In genomic region chr7:130379019-130379418, GRCh38 we compare ENCODE assay signal across 22 cellular contexts. TPM values are rescaled to one million over a fixed set of nuclear protein-coding genes. Genes with fewer than 3 reads are reported as not detected.
DNase-seq lines count a peak whose midpoint lies in the region; ATAC-seq, FAIRE-seq and TF ChIP-seq lines count a peak whose summit lies in the region.
"Had no signal": no experiment of that assay in that cellular context is flagged by ENCODE, and none has a peak within 500 bp of the region (broad histone marks: within the 10 kb centered on the region; RNA-seq: fewer than 3 reads in every experiment).

No MANE protein-coding gene starts in this region.

- DNase-seq in bronchial epithelial cell (ENCODE audit: low read depth) (no peak), mesothelial cell of epicardium (ENCODE audit: low spot score in 2 of 2, unreplicated experiment in 2 of 2) (no peak), pancreas (peak in 2 of 6 donors; percentile 50), DMS53 treated with DMSO at 0.1 percent for 48 hours (lab: John Stamatoyannopoulos, UW; ENCODE audit: unreplicated experiment) (no peak), NCI-H2029 (lab: John Stamatoyannopoulos, UW) (no peak)
- no peak for DNase-seq in CD8-positive, alpha-beta memory T cell
- DNase-seq: Calu3; CD4-positive, alpha-beta T cell; DMS53; NCI-H1105; NCI-H1694; NCI-H2227 treated with DMSO at 0.1 percent for 48 hours; NCI-H510A treated with DMSO at 0.1 percent for 48 hours; NCI-H774; SHP77 treated with DMSO at 0.1 percent for 48 hours had no signal

- no peaks in the 10 kb centered on the region for H3K9me3 ChIP-seq in HEK293 (ENCODE audit: control insufficient read depth, insufficient read depth, low read depth, low read length)
- H3K9me3 ChIP-seq in pancreas, result no peaks in the 10 kb centered on the region
- no peaks in the 10 kb centered on the region for H3K9me3 ChIP-seq in gastroesophageal sphincter
- peaks cover 6% of the 10 kb centered on the region for H3K9me3 ChIP-seq in CD8-positive, alpha-beta memory T cell (ENCODE audit: low read length)
- H3K9me3 ChIP-seq: A549, SK-N-SH had no signal

- no peak for ATAC-seq in pancreas
- ATAC-seq in gastroesophageal sphincter, result no peak

- H3K36me3 Mint-ChIP-seq in mesothelial cell of epicardium, result peaks cover 16% of the 10 kb centered on the region
- peaks cover 0 to 7% (median 2%) of the 10 kb centered on the region in 3 donors for H3K36me3 Mint-ChIP-seq in CD8-positive, alpha-beta memory T cell

- H3K27me3 ChIP-seq in bronchial epithelial cell (ENCODE audit: control insufficient read depth, insufficient read depth, low read length) (no peaks in the 10 kb centered on the region), pancreas (no peaks in the 10 kb centered on the region), gastroesophageal sphincter (no peaks in the 10 kb centered on the region)
- H3K27me3 ChIP-seq in CD8-positive, alpha-beta memory T cell (ENCODE audit: insufficient read depth, low read length, poor library complexity, severe bottlenecking), result no peaks in the 10 kb centered on the region

- H3K4me1 ChIP-seq in HEK293 (ENCODE audit: control insufficient read depth, insufficient read depth, low read length) (peaks cover 2% of the 10 kb centered on the region), pancreas (peaks cover 7 to 16% (median 13%) of the 10 kb centered on the region in 3 donors), gastroesophageal sphincter (peaks cover 0 to 19% (median 1%) of the 10 kb centered on the region in 3 donors)
- H3K4me1 ChIP-seq in CD8-positive, alpha-beta memory T cell (ENCODE audit: insufficient read depth, low read length), result no peaks in the 10 kb centered on the region
- H3K4me1 ChIP-seq: A549 had no signal

- no peaks in the 10 kb centered on the region for H3K27me3 Mint-ChIP-seq in mesothelial cell of epicardium (ENCODE audit: low read depth)
- peaks cover 0 to 3% of the 10 kb centered on the region in 2 donors for H3K27me3 Mint-ChIP-seq in CD8-positive, alpha-beta memory T cell
- H3K27me3 Mint-ChIP-seq: CD4-positive, alpha-beta T cell had no signal

- CTCF ChIA-PET in HEK293 (lab: Yijun Ruan, JAX), result no interaction called here
- CTCF ChIA-PET in CD8-positive, alpha-beta memory T cell (lab: Charles Lee), result no interaction called here

- H3K27ac Mint-ChIP-seq in mesothelial cell of epicardium, result peak overlapping the region; percentile 88
- H3K27ac Mint-ChIP-seq in CD8-positive, alpha-beta memory T cell, result peak overlapping the region in 1 of 8 donors; percentile 87
- H3K27ac Mint-ChIP-seq: CD4-positive, alpha-beta T cell had no signal

- H3K4me3 ChIP-seq in HEK293 (ENCODE audit: low read depth, low read length) (no peak overlapping the region), bronchial epithelial cell (ENCODE audit: low read depth, low read length) (no peak overlapping the region), pancreas (no peak overlapping the region), gastroesophageal sphincter (no peak overlapping the region)
- no peak overlapping the region for H3K4me3 ChIP-seq in CD8-positive, alpha-beta memory T cell (ENCODE audit: low read length)
- H3K4me3 ChIP-seq: A549 had no signal

- intact Hi-C loops in pancreas (cut with DNase I), result no loop called here

- H3K4me1 Mint-ChIP-seq in mesothelial cell of epicardium, result peaks cover 28% of the 10 kb centered on the region
- no peaks in the 10 kb centered on the region for H3K4me1 Mint-ChIP-seq in CD8-positive, alpha-beta memory T cell

- FAIRE-seq in bronchial epithelial cell (lab: Jason Lieb, UNC) (peak; percentile 77), pancreas (lab: Jason Lieb, UNC) (no peak)
- FAIRE-seq: A549, GM12891, H1 had no signal

- TF ChIP-seq EP300 in gastroesophageal sphincter (IDR thresholded peaks at IDR 0.05), result no peak

- H3K9me3 Mint-ChIP-seq in mesothelial cell of epicardium, result peaks cover 21% of the 10 kb centered on the region
- H3K9me3 Mint-ChIP-seq in CD8-positive, alpha-beta memory T cell, result peaks cover 4 to 9% (median 7%) of the 10 kb centered on the region in 5 donors

- H3K27ac ChIP-seq in HEK293 (ENCODE audit: extremely low read depth, low read depth, low read length) (no peak overlapping the region), pancreas (peak overlapping the region; percentile 71 to 96 (median 93)), gastroesophageal sphincter (no peak overlapping the region)
- no peak overlapping the region for H3K27ac ChIP-seq in CD8-positive, alpha-beta memory T cell (ENCODE audit: low read depth, low read length)
- H3K27ac ChIP-seq: A549 had no signal

- TF ChIP-seq CTCF in HEK293 (tag by site-specific recombination; IDR thresholded peaks at IDR 0.05), result no peak
- TF ChIP-seq CTCF in bronchial epithelial cell (IDR thresholded peaks at IDR 0.05; ENCODE audit: insufficient read depth, low read length, severe bottlenecking), result no peak
- no peak for TF ChIP-seq CTCF in mesothelial cell of epicardium (IDR thresholded peaks at IDR 0.05; ENCODE audit: unreplicated experiment)
- TF ChIP-seq CTCF in pancreas (IDR thresholded peaks at IDR 0.05), result no peak
- no peak for TF ChIP-seq CTCF in gastroesophageal sphincter (IDR thresholded peaks at IDR 0.05)

- POLR2A ChIA-PET in HEK293 (lab: Yijun Ruan, JAX), result no interaction called here
- POLR2A ChIA-PET in CD8-positive, alpha-beta memory T cell (lab: Charles Lee), result no interaction called here

- no peaks in the 10 kb centered on the region for H3K36me3 ChIP-seq in HEK293 (ENCODE audit: control insufficient read depth in 2 of 2, insufficient read depth in 1 of 2, low read length in 2 of 2)
- no peaks in the 10 kb centered on the region for H3K36me3 ChIP-seq in bronchial epithelial cell (ENCODE audit: control insufficient read depth, insufficient read depth, low read length)
- peaks cover 0 to 29% (median 0%) of the 10 kb centered on the region in 3 donors for H3K36me3 ChIP-seq in pancreas
- H3K36me3 ChIP-seq in gastroesophageal sphincter, result no peaks in the 10 kb centered on the region
- H3K36me3 ChIP-seq in CD8-positive, alpha-beta memory T cell (ENCODE audit: insufficient read depth, low read length), result no peaks in the 10 kb centered on the region

- TF ChIP-seq POLR2A in gastroesophageal sphincter (IDR thresholded peaks at IDR 0.05), result no peak

- H3K4me3 Mint-ChIP-seq in mesothelial cell of epicardium, result no peak overlapping the region
- H3K4me3 Mint-ChIP-seq in CD8-positive, alpha-beta memory T cell, result no peak overlapping the region
- H3K4me3 Mint-ChIP-seq: CD4-positive, alpha-beta T cell had no signal

- 40 to 48% methylated on average over 7 of the region's 7 CpGs for WGBS in pancreas, 2 donors
- 83 to 93% methylated on average over 3 of the region's 7 CpGs for WGBS in gastroesophageal sphincter (ENCODE audit: low coverage in 1 of 2), 2 donors

TF ChIP-seq in HEK293, 187 proteins besides CTCF, POLR2A, EP300 and RAD21:
- TF ChIP-seq SCRT2 (tag by site-specific recombination; IDR thresholded peaks at IDR 0.05), result 0 out of 2 replicates have a peak, but pooled peaks have one; percentile 5
- TF ChIP-seq ZNF624 (tag by site-specific recombination; IDR thresholded peaks at IDR 0.05), result no peak

RNA-seq across cellular contexts. Expression of gene CPA1, which starts 1.3 kb away (rescaled TPM):
- total RNA-seq in bronchial epithelial cell (not detected in 2 replicates), mesothelial cell of epicardium (0.75 to 1.4 TPM (median 1.1 TPM) in 3 replicates), pancreas (over 10,000 TPM; 17,933 to 50,686 (median 40,969) TPM), gastroesophageal sphincter (under 1 TPM in 1 of 4 donors, not detected in 3; 0.42 TPM)
- over 10,000 TPM; 12,124 to 14,783 TPM for polyA plus RNA-seq in pancreas
- total RNA-seq in CD8-positive, alpha-beta memory T cell, result not detected
- polyA plus RNA-seq in CD8-positive, alpha-beta memory T cell, result not detected
- total RNA-seq: Calu3; CD4-positive, alpha-beta T cell; H1; RPMI7951 had no signal
- polyA plus RNA-seq: A549, H1 had no signal

RNA-seq across cellular contexts. Expression of gene CPA5, which starts 34.4 kb away (rescaled TPM):
- total RNA-seq in bronchial epithelial cell, result 0.13 TPM in 1 of 2 replicates, not detected in the other
- 0.58 TPM in 1 of 3 replicates, not detected in the others for total RNA-seq in mesothelial cell of epicardium
- total RNA-seq in pancreas, result under 1 TPM in 2 of 6 donors, not detected in 4; 0.22 to 0.35 TPM
- polyA plus RNA-seq in pancreas, result under 1 TPM; 0.09 to 0.19 TPM
- not detected for total RNA-seq in gastroesophageal sphincter
- 1 to 10 TPM; 1.0 to 2.0 TPM for total RNA-seq in CD8-positive, alpha-beta memory T cell
- 30.5 TPM for polyA plus RNA-seq in CD8-positive, alpha-beta memory T cell
- total RNA-seq: Calu3; CD4-positive, alpha-beta T cell; H1 had no signal
- polyA plus RNA-seq: A549 had no signal

Comparison
In these comparisons a context has a peak if more than half of its experiments do, and no peak if none do; other contexts are left out.
1. H3K27ac ChIP-seq: peak in pancreas (4 of 4); none in HEK293 (single experiment), gastroesophageal sphincter (0 of 4) and CD8-positive, alpha-beta memory T cell (single experiment).
2. RNA of gene CPA1, which starts 1.3 kb away (total RNA-seq): 17,933 to 50,686 TPM in pancreas; 0.75 to 1.4 TPM in mesothelial cell of epicardium, not detected in bronchial epithelial cell, 0.42 TPM in gastroesophageal sphincter and not detected in CD8-positive, alpha-beta memory T cell; every median in the first group is over 1,000 times any median in the second.